ENCODE assay signal across 8 cellular contexts in genomic region chr16:67170168-67170947, GRCh38. TPM values are rescaled to one million over a fixed set of nuclear protein-coding genes. Genes with fewer than 3 reads are reported as not detected.
DNase-seq lines count a peak whose midpoint lies in the region; ATAC-seq, FAIRE-seq and TF ChIP-seq lines count a peak whose summit lies in the region.

NOL3 (plus strand) TSS chr16:67170538.

- peak; percentile 37 for ATAC-seq in HG02981 (IDR thresholded peaks at IDR 0.05; ENCODE audit: unreplicated experiment)

- H3K4me1 ChIP-seq in left ventricle myocardium inferior: peaks cover 60% of the 10 kb centered on the region

- H3K27ac ChIP-seq in left ventricle myocardium inferior (replicated peaks): peak within 1 kb of the TSS; percentile 96

- TF ChIP-seq CTCF in left ventricle myocardium inferior (IDR thresholded peaks at IDR 0.05; ENCODE audit: borderline replicate concordance): no peak

- H3K9me3 ChIP-seq in left ventricle myocardium inferior (replicated peaks): no peaks in the 10 kb centered on the region

- intact Hi-C loops in left ventricle myocardium inferior (cut with micrococcal nuclease): no loop called here
- intact Hi-C loops in posterior cingulate gyrus (cut with DNase I): no loop called here

- H3K27me3 ChIP-seq in left ventricle myocardium inferior (ENCODE audit: low read depth): peaks cover 11% of the 10 kb centered on the region

- peak; percentile 56 for FAIRE-seq in GM12892 (lab: Jason Lieb, UNC)

- H3K36me3 ChIP-seq in left ventricle myocardium inferior: peaks cover 7% of the 10 kb centered on the region

- H3K4me3 ChIP-seq in left ventricle myocardium inferior: peak within 1 kb of the TSS; percentile 70

- peak; percentile 30; the same call in 1 of the 2 replicates for TF ChIP-seq POLR2A in GM12892 (IDR thresholded peaks at IDR 0.05; ENCODE audit: low read depth, low read length)

- DNase-seq in AG08395 (ENCODE audit: low spot score): peak; percentile 83
- DNase-seq in GM12892 (ENCODE audit: insufficient read length): peak; percentile 74
- DNase-seq in NCI-H69 (lab: John Stamatoyannopoulos, UW): peak; percentile 80
- DNase-seq in amygdala (lab: John Stamatoyannopoulos, UW): peak in 41 of 56 donors; percentile 23 to 79 (median 61)
- DNase-seq in left ventricle myocardium inferior: peak; percentile 90
- DNase-seq in posterior cingulate gyrus: peak in 7 of 10 donors; percentile 46 to 95 (median 66)
- DNase-seq in activated CD4-positive, CD25-positive, alpha-beta regulatory T cell treated with anti-CD3 and anti-CD28 coated beads, Interleukin-2, amount 50 U/mL, for 72 hours: no peak

RNA-seq across cellular contexts. Expression of gene NOL3, which starts in this region (rescaled TPM):
- polyA plus RNA-seq in GM12892 (2012; ENCODE audit: missing spikeins): 30.6 TPM
- total RNA-seq in left ventricle myocardium inferior: 110 TPM
